In genomic region chr9:5892456-5893133, GRCh38 we compare ENCODE assay signal across 1 cellular context.
TF ChIP-seq lines count a peak whose summit lies in the region.

No MANE protein-coding gene starts in this region.

TF ChIP-seq in A549, 52 proteins besides CTCF, POLR2A, EP300 and RAD21 (continued from another document):
- TF ChIP-seq MAZ (IDR thresholded peaks at IDR 0.05; ENCODE audit: borderline replicate concordance, low read depth, low read length), result no peak
- TF ChIP-seq ZFP36 (IDR thresholded peaks at IDR 0.05; ENCODE audit: borderline replicate concordance, partially characterized antibody), result no peak
- TF ChIP-seq TP53 (CRISPR knock-in tag; IDR thresholded peaks at IDR 0.05), result no peak
- no peak for TF ChIP-seq RARB (CRISPR knock-in tag; IDR thresholded peaks at IDR 0.05)
- no peak for TF ChIP-seq HES2 (IDR thresholded peaks at IDR 0.05)
- TF ChIP-seq ELK1 (IDR thresholded peaks at IDR 0.05; ENCODE audit: low read depth, low read length), result no peak
- TF ChIP-seq NFE2L2 (conservative IDR thresholded peaks at IDR 0.05; ENCODE audit: low read length), result no peak
- TF ChIP-seq EHF (CRISPR knock-in tag; IDR thresholded peaks at IDR 0.05), result no peak
- TF ChIP-seq SREBF2 (IDR thresholded peaks at IDR 0.05), result no peak
